In the genomic region with DNA sequence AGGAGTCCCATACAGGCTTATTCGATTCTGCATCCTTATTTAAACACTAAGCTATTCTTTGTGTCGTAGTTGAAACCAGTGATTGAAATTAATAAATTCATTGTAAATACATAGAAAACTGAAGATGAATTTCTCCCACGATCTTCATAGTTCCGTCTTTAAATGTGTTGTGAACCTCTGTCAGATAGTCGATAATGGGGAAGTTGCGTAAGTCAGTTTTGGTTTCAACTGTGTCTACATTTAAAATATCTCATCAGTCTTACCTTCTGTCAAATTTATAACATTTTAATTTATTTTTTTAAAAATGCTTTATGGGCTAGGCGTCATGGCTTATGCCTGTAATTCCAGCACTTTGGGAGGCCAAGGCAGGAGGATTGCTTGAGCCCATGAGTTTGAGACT, we compare ENCODE assay signal across 12 cellular contexts. TPM values are rescaled to one million over a fixed set of nuclear protein-coding genes. Genes with fewer than 3 reads are reported as not detected.
A peak's percentile ranks its signal among the peaks of the same experiment; 100 is the strongest.
DNase-seq lines count a peak whose midpoint lies in the region; ATAC-seq, FAIRE-seq and TF ChIP-seq lines count a peak whose summit lies in the region.
"Had no signal": no experiment of that assay in that cellular context is flagged by ENCODE, and none has a peak within 500 bp of the region (broad histone marks: within the 10 kb centered on the region; RNA-seq: fewer than 3 reads in every experiment).

No MANE protein-coding gene starts in this region.

- H3K36me3 Mint-ChIP-seq in HFFc6 (ENCODE audit: low read depth) = no peaks in the 10 kb centered on the region
- H3K36me3 Mint-ChIP-seq in endodermal cell (ENCODE audit: low read depth) = no peaks in the 10 kb centered on the region

- no peak overlapping the region for H3K27ac ChIP-seq in endodermal cell (ENCODE audit: low read depth, low read length)
- H3K27ac ChIP-seq: breast epithelium had no signal

- peak; percentile 65 for DNase-seq in GM12865 (ENCODE audit: low read depth)
- peak; percentile 34 for DNase-seq in SKM-1 (lab: John Stamatoyannopoulos, UW; ENCODE audit: unreplicated experiment)
- DNase-seq in HFFc6 = no peak
- DNase-seq in RKO (ENCODE audit: low spot score) = no peak
- no peak for DNase-seq in endodermal cell
- no peak for DNase-seq in frontal cortex (ENCODE audit: low spot score in 2 of 2)
- DNase-seq: activated T-cell treated with anti-CD3 and anti-CD28 coated beads, Interleukin-2, amount 50 U/mL, for 48 hours; NCI-H82 had no signal

- no peaks in the 10 kb centered on the region for H3K9me3 ChIP-seq in endodermal cell (ENCODE audit: control insufficient read depth, low read length)
- H3K9me3 ChIP-seq: breast epithelium had no signal

- H3K4me3 Mint-ChIP-seq in HFFc6 (no peak overlapping the region), endodermal cell (no peak overlapping the region)

- H3K9ac ChIP-seq in endodermal cell (ENCODE audit: extremely low read depth, low read length, poor library complexity, severe bottlenecking) = no peak overlapping the region

- peaks cover 7% of the 10 kb centered on the region for H3K4me1 ChIP-seq in endodermal cell (ENCODE audit: control insufficient read depth, insufficient read depth, low read length)
- H3K4me1 ChIP-seq: breast epithelium had no signal

- H3K9me3 Mint-ChIP-seq in HFFc6 (no peaks in the 10 kb centered on the region), endodermal cell (no peaks in the 10 kb centered on the region)

- H3K4me3 ChIP-seq in GM12865 (ENCODE audit: low read depth, low read length) = peak overlapping the region; percentile 37
- H3K4me3 ChIP-seq in endodermal cell (ENCODE audit: low read length) = no peak overlapping the region
- H3K4me3 ChIP-seq: breast epithelium had no signal

- H3K36me3 ChIP-seq in endodermal cell (ENCODE audit: control insufficient read depth, insufficient read depth, low read length) = no peaks in the 10 kb centered on the region
- H3K36me3 ChIP-seq: breast epithelium had no signal

- ATAC-seq in GM21447 (IDR thresholded peaks at IDR 0.05; ENCODE audit: unreplicated experiment) = peak; percentile 85
- ATAC-seq in HG03159 (IDR thresholded peaks at IDR 0.05; ENCODE audit: unreplicated experiment) = peak; percentile 66

- no peak for TF ChIP-seq CTCF in GM12865 (IDR thresholded peaks at IDR 0.05; ENCODE audit: insufficient read depth, low read depth, low read length, missing control alignments)
- no peak for TF ChIP-seq CTCF in HFFc6 (IDR thresholded peaks at IDR 0.05)
- no peak for TF ChIP-seq CTCF in endodermal cell (conservative IDR thresholded peaks at IDR 0.05)

- no peaks in the 10 kb centered on the region for H3K27me3 ChIP-seq in endodermal cell (ENCODE audit: control insufficient read depth, insufficient read depth, low read length, poor library complexity, severe bottlenecking)
- H3K27me3 ChIP-seq: breast epithelium had no signal

- FAIRE-seq in frontal cortex (lab: Jason Lieb, UNC) = no peak

- peaks cover 7% of the 10 kb centered on the region for H3K27me3 Mint-ChIP-seq in HFFc6 (ENCODE audit: insufficient read depth)
- no peaks in the 10 kb centered on the region for H3K27me3 Mint-ChIP-seq in endodermal cell (ENCODE audit: insufficient read depth)

- 95 to 100% methylated on average over 4 to 7 of the region's 7 CpGs for WGBS in endodermal cell (ENCODE audit: insufficient coverage in 1 of 2, insufficient read length in 1 of 2), 2 experiments

- H3K27ac Mint-ChIP-seq in HFFc6 (no peak overlapping the region), endodermal cell (no peak overlapping the region)

- peaks cover 14% of the 10 kb centered on the region for H3K4me1 Mint-ChIP-seq in HFFc6 (ENCODE audit: low read depth)
- H3K4me1 Mint-ChIP-seq in endodermal cell = peaks cover 8% of the 10 kb centered on the region

RNA-seq across cellular contexts. Expression of gene STX11, which starts 12.7 kb away (rescaled TPM):
- under 1 TPM; 0.30 to 0.53 (median 0.37) TPM for total RNA-seq in HFFc6 (2021; fragmentation: NEBNext Ultra II Directional; extraction: Animal tissue kit (Norgen Biotek cat#: 25700))
- total RNA-seq in endodermal cell = under 1 TPM in 1 of 2 donors, not detected in 1; 0.29 TPM
- polyA plus RNA-seq in endodermal cell (2013, experiment 1 of 2) = not detected
- polyA plus RNA-seq in endodermal cell (2013, experiment 2 of 2) = 0.33 TPM
- under 0.01 TPM for total RNA-seq in frontal cortex
- total RNA-seq: H4 had no signal

Comparison
In these comparisons a context has a peak if more than half of its experiments do, and no peak if none do; other contexts are left out.
1. DNase-seq: peak in GM12865 (single experiment) and SKM-1 (single experiment); none in HFFc6 (single experiment), RKO (single experiment), endodermal cell (single experiment) and frontal cortex (0 of 2).